In the genomic region with DNA sequence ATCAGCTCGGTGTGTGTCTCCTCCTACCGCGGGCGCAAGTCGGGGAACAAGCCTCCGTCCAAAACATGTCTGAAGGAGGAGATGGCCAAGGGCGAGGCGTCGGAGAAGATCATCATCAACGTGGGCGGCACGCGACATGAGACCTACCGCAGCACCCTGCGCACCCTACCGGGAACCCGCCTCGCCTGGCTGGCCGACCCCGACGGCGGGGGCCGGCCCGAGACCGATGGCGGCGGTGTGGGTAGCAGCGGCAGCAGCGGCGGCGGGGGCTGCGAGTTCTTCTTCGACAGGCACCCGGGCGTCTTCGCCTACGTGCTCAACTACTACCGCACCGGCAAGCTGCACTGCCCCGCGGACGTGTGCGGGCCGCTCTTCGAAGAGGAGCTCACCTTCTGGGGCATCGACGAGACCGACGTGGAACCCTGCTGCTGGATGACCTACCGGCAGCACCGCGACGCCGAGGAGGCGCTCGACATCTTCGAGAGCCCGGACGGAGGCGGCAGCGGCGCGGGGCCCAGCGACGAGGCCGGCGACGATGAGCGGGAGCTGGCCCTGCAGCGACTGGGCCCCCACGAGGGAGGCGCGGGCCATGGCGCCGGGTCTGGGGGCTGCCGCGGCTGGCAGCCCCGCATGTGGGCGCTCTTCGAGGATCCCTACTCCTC, we compare ENCODE assay signal across 1 cellular context.
TF ChIP-seq lines count a peak whose summit lies in the region.

No MANE protein-coding gene starts in this region.

TF ChIP-seq in A549, 52 proteins besides CTCF, POLR2A, EP300 and RAD21 (continued from another document):
- TF ChIP-seq, protein P1, sequence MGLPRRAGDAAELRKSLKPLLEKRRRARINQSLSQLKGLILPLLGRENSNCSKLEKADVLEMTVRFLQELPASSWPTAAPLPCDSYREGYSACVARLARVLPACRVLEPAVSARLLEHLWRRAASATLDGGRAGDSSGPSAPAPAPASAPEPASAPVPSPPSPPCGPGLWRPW (IDR thresholded peaks at IDR 0.05), result no peak
- TF ChIP-seq HDAC2 (IDR thresholded peaks at IDR 0.05) (no peak), CHD2 (IDR thresholded peaks at IDR 0.05; ENCODE audit: low read length, partially characterized antibody) (no peak), MAFK (IDR thresholded peaks at IDR 0.05; ENCODE audit: partially characterized antibody) (no peak)
- TF ChIP-seq, protein P2, sequence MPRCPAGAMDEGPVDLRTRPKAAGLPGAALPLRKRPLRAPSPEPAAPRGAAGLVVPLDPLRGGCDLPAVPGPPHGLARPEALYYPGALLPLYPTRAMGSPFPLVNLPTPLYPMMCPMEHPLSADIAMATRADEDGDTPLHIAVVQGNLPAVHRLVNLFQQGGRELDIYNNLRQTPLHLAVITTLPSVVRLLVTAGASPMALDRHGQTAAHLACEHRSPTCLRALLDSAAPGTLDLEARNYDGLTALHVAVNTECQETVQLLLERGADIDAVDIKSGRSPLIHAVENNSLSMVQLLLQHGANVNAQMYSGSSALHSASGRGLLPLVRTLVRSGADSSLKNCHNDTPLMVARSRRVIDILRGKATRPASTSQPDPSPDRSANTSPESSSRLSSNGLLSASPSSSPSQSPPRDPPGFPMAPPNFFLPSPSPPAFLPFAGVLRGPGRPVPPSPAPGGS (IDR thresholded peaks at IDR 0.05), result no peak
